In the genomic region with DNA sequence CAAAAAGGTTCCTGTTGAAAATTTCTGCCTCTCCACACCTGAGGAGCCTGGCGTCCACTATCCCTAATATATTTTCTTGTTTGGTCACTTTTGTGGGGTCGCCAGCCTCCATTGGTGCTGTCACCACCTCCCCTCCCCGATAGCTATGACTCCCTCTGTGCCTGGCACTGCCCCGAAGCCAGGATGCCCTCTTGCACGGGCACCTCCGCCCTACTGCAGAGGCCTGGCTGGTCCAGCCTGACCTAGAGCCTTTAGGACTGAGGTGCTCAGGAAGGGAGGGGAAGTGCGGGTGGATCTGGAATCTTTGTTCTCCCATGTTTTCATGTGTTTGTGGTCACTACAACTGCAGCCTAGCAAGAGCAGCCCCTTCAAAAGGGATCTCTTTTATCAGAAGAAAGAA, we compare ENCODE assay signal across 26 cellular contexts.
"Had no signal": no experiment of that assay in that cellular context is flagged by ENCODE, and none has a peak within 500 bp of the region (broad histone marks: within the 10 kb centered on the region; RNA-seq: fewer than 3 reads in every experiment).

No MANE protein-coding gene starts in this region.

- FAIRE-seq: endometrium, frontal cortex, keratinocyte, pancreas, urothelium cell line had no signal

- H3K36me3 Mint-ChIP-seq: naive thymus-derived CD8-positive, alpha-beta T cell; stimulated activated memory B cell treated with anti-CD40 and anti-IgM and Interleukin-4, amounts not matched to agents 10 μg/mL and 1 μg/mL and 100 μg/mL, for 72 hours had no signal

- H3K27ac Mint-ChIP-seq: nephron progenitor cell; stimulated activated memory B cell treated with anti-CD40 and anti-IgM and Interleukin-4, amounts not matched to agents 10 μg/mL and 1 μg/mL and 100 μg/mL, for 72 hours had no signal

- DNase-seq: cerebellar nuclear complex; cortex of kidney; effector memory CD8-positive, alpha-beta T cell; erythroblast; head of caudate nucleus; mesendoderm; naive thymus-derived CD8-positive, alpha-beta T cell; nephron progenitor cell; retina; stimulated activated CD4-positive, alpha-beta T cell treated with anti-CD3 and anti-CD28 coated beads, Interleukin-12 subunit alpha, Interleukin-12 subunit beta, amount 100 ng/mL, for 4 hours; stimulated activated CD4-positive, alpha-beta T cell treated with anti-CD3 and anti-CD28 coated beads, Interleukin-2, amount 100 ng/mL, for 24 hours; stimulated activated CD4-positive, alpha-beta T cell treated with anti-CD3 and anti-CD28 coated beads, Interleukin-4, amount 100 ng/mL, for 24 hours; stimulated activated naive CD8-positive, alpha-beta T cell treated with anti-CD3 and anti-CD28 coated beads, Interleukin-15, Interleukin-2, amounts not matched to agents 100 U/mL and 50 U/mL, for 24 hours; substantia nigra; testis; tibial artery; upper lobe of left lung had no signal

- H3K27me3 ChIP-seq: neutrophil, pancreas, testis, tibial artery, upper lobe of left lung had no signal

- H3K4me3 ChIP-seq: pancreas, smooth muscle cell, testis, tibial artery, upper lobe of left lung had no signal

- H3K9me3 Mint-ChIP-seq: effector memory CD8-positive, alpha-beta T cell; naive thymus-derived CD8-positive, alpha-beta T cell; nephron progenitor cell; stimulated activated memory B cell treated with anti-CD40 and anti-IgM and Interleukin-4, amounts not matched to agents 10 μg/mL and 1 μg/mL and 100 μg/mL, for 72 hours had no signal

- H3K9me3 ChIP-seq: neutrophil, pancreas, testis, tibial artery, upper lobe of left lung had no signal

- H3K4me1 ChIP-seq: testis, tibial artery, upper lobe of left lung had no signal

- H3K36me3 ChIP-seq: neutrophil, tibial artery, upper lobe of left lung had no signal

- H3K4me3 Mint-ChIP-seq: effector memory CD8-positive, alpha-beta T cell; naive thymus-derived CD8-positive, alpha-beta T cell; nephron progenitor cell; stimulated activated memory B cell treated with anti-CD40 and anti-IgM and Interleukin-4, amounts not matched to agents 10 μg/mL and 1 μg/mL and 100 μg/mL, for 72 hours had no signal

- H3K27ac ChIP-seq: neutrophil, testis, tibial artery, upper lobe of left lung had no signal

- ATAC-seq: effector memory CD8-positive, alpha-beta T cell; naive thymus-derived CD8-positive, alpha-beta T cell; pancreas; sciatic nerve; stimulated activated memory B cell treated with anti-CD40 and anti-IgM and Interleukin-4, amounts not matched to agents 10 μg/mL and 1 μg/mL and 100 μg/mL, for 72 hours; stimulated activated naive CD8-positive, alpha-beta T cell treated with anti-CD3 and anti-CD28 coated beads, Interleukin-15, Interleukin-2, amounts not matched to agents 100 U/mL and 50 U/mL, for 24 hours had no signal

- H3K4me2 ChIP-seq: smooth muscle cell had no signal

- H3K4me1 Mint-ChIP-seq: naive thymus-derived CD8-positive, alpha-beta T cell; stimulated activated memory B cell treated with anti-CD40 and anti-IgM and Interleukin-4, amounts not matched to agents 10 μg/mL and 1 μg/mL and 100 μg/mL, for 72 hours had no signal
